8 cellular contexts compared by ENCODE assay signal in the genomic region with DNA sequence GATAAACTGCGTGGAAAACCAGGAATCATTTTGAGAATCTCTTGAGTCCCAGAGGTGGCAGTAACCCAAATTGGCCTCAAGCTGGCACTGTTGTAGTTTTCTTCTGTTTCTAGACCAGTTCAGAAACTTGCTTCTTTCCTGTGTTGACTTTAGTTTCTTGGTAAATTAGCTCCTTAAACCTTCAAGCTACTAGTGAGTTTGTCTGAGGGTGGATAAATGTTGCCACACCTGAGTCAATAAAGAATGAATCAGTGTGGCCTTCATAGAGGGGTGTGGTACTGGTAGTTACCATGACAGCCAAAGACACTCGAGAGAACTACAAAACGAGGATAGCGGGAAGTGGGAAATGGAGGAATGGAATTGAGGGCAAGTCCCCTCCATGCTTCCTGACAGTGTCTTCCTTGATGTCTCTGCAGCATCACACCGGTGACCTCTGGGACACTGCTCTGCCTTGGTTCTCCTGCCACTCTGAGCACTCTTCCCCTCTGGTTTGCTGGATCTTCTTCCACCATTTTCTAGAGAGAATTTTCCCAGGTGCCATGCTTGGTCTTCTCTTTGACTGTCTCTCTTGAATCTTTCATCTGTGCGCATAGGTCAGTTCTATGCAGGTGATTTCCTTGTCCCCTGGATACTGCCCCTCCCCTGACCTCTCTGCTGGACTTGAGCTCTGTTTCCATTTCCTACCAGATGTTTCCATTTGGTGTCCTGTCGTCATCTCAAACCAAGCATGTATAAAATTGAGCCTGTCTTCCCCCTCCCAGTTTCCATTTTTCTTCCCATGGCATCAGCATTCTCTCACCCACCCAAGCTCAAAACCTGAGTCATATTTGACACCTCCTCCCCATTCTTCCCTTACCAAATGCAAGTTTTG. TPM values are rescaled to one million over a fixed set of nuclear protein-coding genes. Genes with fewer than 3 reads are reported as not detected.
DNase-seq lines count a peak whose midpoint lies in the region; ATAC-seq and TF ChIP-seq lines count a peak whose summit lies in the region.

No MANE protein-coding gene starts in this region.

- H3K56ac ChIP-seq in IMR-90 (ENCODE audit: extremely low read depth, insufficient read depth, low read length) = no peak overlapping the region

- dilution Hi-C loops in IMR-90 (cut with HindIII; ENCODE audit: low sequenced_read_pairs, unreplicated experiment) = no loop called here

- no TSS peak for BruUV-seq in IMR-90 (replicated peaks; lab: Mats Ljungman, UMichigan)

- CTCF ChIA-PET in IMR-90 (lab: Yijun Ruan, JAX) = interaction anchor here (0.6 to 1.6 kb wide), 9 partner anchors 9 to 57 kb away, joined by 3 to 14 read pairs (median 4); no protein-coding TSS in a partner anchor

- H4K20me1 ChIP-seq in IMR-90 (ENCODE audit: insufficient read depth, low read length) = peaks cover 3% of the 10 kb centered on the region; the same call in 1 of the 2 replicates

- H2BK15ac ChIP-seq in IMR-90 (ENCODE audit: low read depth, low read length) = no peak overlapping the region

- H3K27me3 ChIP-seq in IMR-90 (ENCODE audit: control insufficient read depth, insufficient read depth, low read length) = no peaks in the 10 kb centered on the region
- no peaks in the 10 kb centered on the region for H3K27me3 ChIP-seq in transverse colon

- TF ChIP-seq POLR2A in IMR-90 (IDR thresholded peaks at IDR 0.05; ENCODE audit: low read depth, low read length) (no peak), transverse colon (IDR thresholded peaks at IDR 0.05) (no peak)

- H3K14ac ChIP-seq in IMR-90 (replicated peaks; ENCODE audit: low read depth, low read length) = no peak overlapping the region

- in situ Hi-C loops in IMR-90 (cut with MboI; ENCODE audit: low sequenced_read_pairs) = no loop called here
- in situ Hi-C loops in transverse colon (cut with MboI; ENCODE audit: low pct_ligation_motif_present in 1 of 4, low pct_unique_long_range_greater_than_20kb in 1 of 4, low sequenced_read_pairs in 3 of 4) = no loop called here

- peak overlapping the region; percentile 69 for H3K4me3 Mint-ChIP-seq in activated T-helper 17 cell treated with anti-CD3 and anti-CD28 coated beads, Interleukin-2, amount 50 U/mL, for 72 hours

- no peak overlapping the region for H2BK120ac ChIP-seq in IMR-90 (ENCODE audit: low read depth, low read length)

- TF ChIP-seq CTCF in IMR-90 (conservative IDR thresholded peaks at IDR 0.05; ENCODE audit: low read depth, low read length) (peak; percentile 76), transverse colon (IDR thresholded peaks at IDR 0.05) (peak; percentile 47 to 95 (median 70))

- peaks cover 2% of the 10 kb centered on the region for H3K4me1 ChIP-seq in IMR-90 (ENCODE audit: control insufficient read depth, insufficient read depth, low read length)
- peaks cover 22 to 54% (median 25%) of the 10 kb centered on the region in 4 donors for H3K4me1 ChIP-seq in transverse colon

- H3K27ac ChIP-seq in IMR-90 (ENCODE audit: insufficient read depth, low read length) (no peak overlapping the region), transverse colon (peak overlapping the region; percentile 82 to 84 (median 84))

- H2BK20ac ChIP-seq in IMR-90 (ENCODE audit: low read depth, low read length) = no peak overlapping the region

- no peak overlapping the region for H3K9ac ChIP-seq in IMR-90 (ENCODE audit: low read depth, low read length)

- TF ChIP-seq EP300 in transverse colon (IDR thresholded peaks at IDR 0.05; ENCODE audit: low read depth) = peak; percentile 93

- no peak overlapping the region for H4K8ac ChIP-seq in IMR-90 (ENCODE audit: low read depth in 2 of 2, low read length in 2 of 2)

- H3K4me3 ChIP-seq in IMR-90 (ENCODE audit: insufficient read depth, low read depth, low read length) (no peak overlapping the region), transverse colon (no peak overlapping the region)

- H2AFZ ChIP-seq in IMR-90 (replicated peaks; ENCODE audit: low read length, poor library complexity) = no peak overlapping the region

- H3K27ac Mint-ChIP-seq in activated T-helper 17 cell treated with anti-CD3 and anti-CD28 coated beads, Interleukin-2, amount 50 U/mL, for 72 hours = peak overlapping the region; percentile 90

- 63% methylated on average over 3 of the region's 7 CpGs; no CpG with 5 or more reads in 1 of the 2 experiments for WGBS in IMR-90 (ENCODE audit: extremely low coverage in 2 of 2, insufficient read length in 1 of 2), 2 experiments
- WGBS in transverse colon (ENCODE audit: low coverage in 1 of 2), 2 donors = 39 to 64% methylated on average over 4 to 7 of the region's 7 CpGs

- no peaks in the 10 kb centered on the region for H3K27me3 Mint-ChIP-seq in activated T-helper 17 cell treated with anti-CD3 and anti-CD28 coated beads, Interleukin-2, amount 50 U/mL, for 72 hours

- no peak overlapping the region for H2BK5ac ChIP-seq in IMR-90 (ENCODE audit: low read depth, low read length, poor library complexity, severe bottlenecking)

- no peak overlapping the region for H3K4me2 ChIP-seq in IMR-90 (ENCODE audit: low read depth, low read length)

- DNase-seq in NCI-H2196 (lab: John Stamatoyannopoulos, UW; ENCODE audit: unreplicated experiment) (peak; percentile 48), NCI-H2196 treated with DMSO at 0.1 percent for 48 hours (lab: John Stamatoyannopoulos, UW; ENCODE audit: unreplicated experiment) (no peak), IMR-90 (peak; percentile 58), iris pigment epithelial cell (ENCODE audit: low read depth) (peak; percentile 50), transverse colon (peak; percentile 66)

- H3K36me3 Mint-ChIP-seq in activated T-helper 17 cell treated with anti-CD3 and anti-CD28 coated beads, Interleukin-2, amount 50 U/mL, for 72 hours (ENCODE audit: low read depth) = peaks cover 3% of the 10 kb centered on the region

- TF ChIP-seq RAD21 in IMR-90 (IDR thresholded peaks at IDR 0.05; ENCODE audit: low read length) = peak; percentile 64

- H3K4me1 Mint-ChIP-seq in activated T-helper 17 cell treated with anti-CD3 and anti-CD28 coated beads, Interleukin-2, amount 50 U/mL, for 72 hours = peaks cover 31% of the 10 kb centered on the region

- no peak overlapping the region for H2AK9ac ChIP-seq in IMR-90 (replicated peaks; ENCODE audit: low read depth, low read length, poor library complexity)

- H3K23ac ChIP-seq in IMR-90 (ENCODE audit: low read depth, low read length) = no peak overlapping the region

- ATAC-seq in IMR-90 (ENCODE audit: low read depth) (peak; percentile 67), HG03108 (IDR thresholded peaks at IDR 0.05; ENCODE audit: unreplicated experiment) (no peak), GM19324 (IDR thresholded peaks at IDR 0.05; ENCODE audit: low FRiP score, unreplicated experiment) (no peak)
- peak; percentile 78 for ATAC-seq in activated T-helper 17 cell treated with anti-CD3 and anti-CD28 coated beads, Interleukin-2, amount 50 U/mL, for 72 hours (replicated peaks)

- no peak overlapping the region for H4K5ac ChIP-seq in IMR-90 (ENCODE audit: low read depth, low read length)

- H3K9me3 ChIP-seq in IMR-90 (ENCODE audit: control insufficient read depth, insufficient read depth, low read length) (peaks cover 2% of the 10 kb centered on the region; the same call in 1 of the 2 replicates), transverse colon (no peaks in the 10 kb centered on the region)

- no peak overlapping the region for H4K91ac ChIP-seq in IMR-90 (ENCODE audit: insufficient read depth, low read depth, low read length)

- H3K79me1 ChIP-seq in IMR-90 (ENCODE audit: low read depth in 1 of 2, low read length in 2 of 2) = peaks cover 0 to 3% of the 10 kb centered on the region in 2 experiments; a peak in 2 of 4 replicates

- H3K9me3 Mint-ChIP-seq in activated T-helper 17 cell treated with anti-CD3 and anti-CD28 coated beads, Interleukin-2, amount 50 U/mL, for 72 hours = no peaks in the 10 kb centered on the region

- no peak overlapping the region for H3K4ac ChIP-seq in IMR-90 (ENCODE audit: low read depth, low read length)

- POLR2A ChIA-PET in IMR-90 (lab: Charles Lee; ENCODE audit: unreplicated experiment) = no interaction called here

- no peak overlapping the region for H2AK5ac ChIP-seq in IMR-90 (ENCODE audit: low read depth, low read length)

- no peaks in the 10 kb centered on the region for H3K9me1 ChIP-seq in IMR-90 (ENCODE audit: insufficient read depth, low read length)

- no peak overlapping the region for H3K18ac ChIP-seq in IMR-90 (ENCODE audit: low read depth, low read length)

- intact Hi-C loops in IMR-90 (cut with micrococcal nuclease) = loop anchor here (1.0 to 2.0 kb wide), 2 partner anchors 36 to 161 kb away; no protein-coding TSS in a partner anchor
- intact Hi-C loops in transverse colon (cut with DNase I; ENCODE audit: low total_unique reads) = loop anchor here (5.0 kb wide), 1 partner anchor 36 kb away; no protein-coding TSS in a partner anchor

- H3K36me3 ChIP-seq in IMR-90 (ENCODE audit: control insufficient read depth, insufficient read depth, low read length) (no peaks in the 10 kb centered on the region), transverse colon (no peaks in the 10 kb centered on the region)

RNA-seq across cellular contexts. Expression of a gene that starts 7.2 kb away (rescaled TPM):
- 40.8 and 46.4 TPM in 2 replicates for total RNA-seq in IMR-90 (2012; rRNA removed)
- polyA plus RNA-seq in IMR-90 (2012; rRNA removed) = 133 and 152 TPM in 2 replicates
- 252 and 358 TPM in 2 replicates for polyA plus RNA-seq in IMR-90 (2012; cell fraction: cytosol; rRNA removed)
- polyA plus RNA-seq in IMR-90 (2012; cell fraction: nucleus; rRNA removed; ENCODE audit: low replicate concordance) = 170 and 292 TPM in 2 replicates
- 10 to 100 TPM; 32.4 to 60.2 TPM for total RNA-seq in activated T-helper 17 cell treated with anti-CD3 and anti-CD28 coated beads, Interleukin-2, amount 50 U/mL, for 72 hours
- total RNA-seq in transverse colon = 100 to 1,000 TPM; 261 to 372 (median 319) TPM

RNA-seq across cellular contexts. Expression of a gene that starts 27.2 kb away (rescaled TPM):
- 5.0 and 5.6 TPM in 2 replicates for total RNA-seq in IMR-90 (2012; rRNA removed)
- 27.8 and 34.4 TPM in 2 replicates for polyA plus RNA-seq in IMR-90 (2012; rRNA removed)
- polyA plus RNA-seq in IMR-90 (2012; cell fraction: cytosol; rRNA removed) = 20.6 and 36.3 TPM in 2 replicates
- polyA plus RNA-seq in IMR-90 (2012; cell fraction: nucleus; rRNA removed; ENCODE audit: low replicate concordance) = 61.2 and 132 TPM in 2 replicates
- 1 to 10 TPM in 1 of 2 donors, under 1 TPM in 1; 0.22 to 1.1 TPM for total RNA-seq in activated T-helper 17 cell treated with anti-CD3 and anti-CD28 coated beads, Interleukin-2, amount 50 U/mL, for 72 hours
- 10 to 100 TPM in 1 of 4 donors, 1 to 10 TPM in 3; 1.8 to 46.4 (median 5.8) TPM for total RNA-seq in transverse colon

RNA-seq across cellular contexts. Expression of a gene that starts 42.9 kb away (rescaled TPM):
- 7.3 and 7.8 TPM in 2 replicates for total RNA-seq in IMR-90 (2012; rRNA removed)
- polyA plus RNA-seq in IMR-90 (2012; rRNA removed) = 26.7 and 29.2 TPM in 2 replicates
- polyA plus RNA-seq in IMR-90 (2012; cell fraction: cytosol; rRNA removed) = 14.4 and 25.5 TPM in 2 replicates
- 83.1 and 197 TPM in 2 replicates for polyA plus RNA-seq in IMR-90 (2012; cell fraction: nucleus; rRNA removed; ENCODE audit: low replicate concordance)
- total RNA-seq in activated T-helper 17 cell treated with anti-CD3 and anti-CD28 coated beads, Interleukin-2, amount 50 U/mL, for 72 hours = 10 to 100 TPM; 15.8 to 22.0 TPM
- 100 to 1,000 TPM in 2 of 4 donors, 10 to 100 TPM in 2; 73.0 to 174 (median 123) TPM for total RNA-seq in transverse colon

RNA-seq across cellular contexts. Expression of a gene that starts 45.6 kb away (rescaled TPM):
- total RNA-seq in IMR-90 (2012; rRNA removed) = 1.9 and 2.0 TPM in 2 replicates
- 10.3 and 12.6 TPM in 2 replicates for polyA plus RNA-seq in IMR-90 (2012; rRNA removed)
- polyA plus RNA-seq in IMR-90 (2012; cell fraction: cytosol; rRNA removed) = 8.4 and 12.7 TPM in 2 replicates
- polyA plus RNA-seq in IMR-90 (2012; cell fraction: nucleus; rRNA removed; ENCODE audit: low replicate concordance) = 53.4 and 98.2 TPM in 2 replicates
- 10 to 100 TPM; 32.0 to 37.5 TPM for total RNA-seq in activated T-helper 17 cell treated with anti-CD3 and anti-CD28 coated beads, Interleukin-2, amount 50 U/mL, for 72 hours
- 100 to 1,000 TPM in 2 of 4 donors, 10 to 100 TPM in 2; 37.8 to 470 (median 95.3) TPM for total RNA-seq in transverse colon

RNA-seq across cellular contexts. Expression of a gene that starts 55.5 kb away (rescaled TPM):
- total RNA-seq in IMR-90 (2012; rRNA removed) (294 and 313 TPM in 2 replicates), transverse colon (100 to 1,000 TPM in 3 of 4 donors, 10 to 100 TPM in 1; 83.0 to 251 (median 163) TPM)
- 228 and 260 TPM in 2 replicates for polyA plus RNA-seq in IMR-90 (2012; rRNA removed)
- polyA plus RNA-seq in IMR-90 (2012; cell fraction: cytosol; rRNA removed) = 268 and 304 TPM in 2 replicates
- 122 and 203 TPM in 2 replicates for polyA plus RNA-seq in IMR-90 (2012; cell fraction: nucleus; rRNA removed; ENCODE audit: low replicate concordance)
- total RNA-seq in activated T-helper 17 cell treated with anti-CD3 and anti-CD28 coated beads, Interleukin-2, amount 50 U/mL, for 72 hours = 100 to 1,000 TPM; 220 to 322 TPM

Comparison
In these comparisons a context has a peak if more than half of its experiments do, and no peak if none do; other contexts are left out.
1. ATAC-seq: peak in IMR-90 (single experiment) and activated T-helper 17 cell treated with anti-CD3 and anti-CD28 coated beads, Interleukin-2, amount 50 U/mL, for 72 hours (single experiment); none in HG03108 (single experiment) and GM19324 (single experiment).